8 cellular contexts compared by ENCODE assay signal in genomic region chr19:40119380-40119779, GRCh38.
"Had no signal": no experiment of that assay in that cellular context is flagged by ENCODE, and none has a peak within 500 bp of the region (broad histone marks: within the 10 kb centered on the region; RNA-seq: fewer than 3 reads in every experiment).

No MANE protein-coding gene starts in this region.

- FAIRE-seq: G401.6, GM12878, GM12891, GM12892, GM18507, GM19239 had no signal

- DNase-seq: GDM1, GF-D8 had no signal

- ATAC-seq: GM12878 had no signal

- H3K4me3 ChIP-seq: GM12878 had no signal
